Comparison of ENCODE assay signal across 20 cellular contexts in genomic region chr10:122894261-122894944, GRCh38. TPM values are rescaled to one million over a fixed set of nuclear protein-coding genes. Genes with fewer than 3 reads are reported as not detected.
DNase-seq lines count a peak whose midpoint lies in the region; ATAC-seq, FAIRE-seq and TF ChIP-seq lines count a peak whose summit lies in the region.
"Had no signal": no experiment of that assay in that cellular context is flagged by ENCODE, and none has a peak within 500 bp of the region (broad histone marks: within the 10 kb centered on the region; RNA-seq: fewer than 3 reads in every experiment).

No MANE protein-coding gene starts in this region.

- intact Hi-C loops in natural killer cell (cut with micrococcal nuclease): no loop called here
- intact Hi-C loops in GM12878 (cut with micrococcal nuclease; ENCODE audit: unreplicated experiment): no loop called here

- TF ChIP-seq EP300 in GM12878 (IDR thresholded peaks at IDR 0.05; ENCODE audit: borderline replicate concordance in 1 of 2, control insufficient read depth in 1 of 2, low read depth in 2 of 2, low read length in 2 of 2): no peak

- CTCF ChIA-PET in GM12878 (lab: Yijun Ruan, JAX): no interaction called here

- peak overlapping the region; percentile 42; the same call in 1 of the 2 replicates for H3K4me2 ChIP-seq in GM12878 (ENCODE audit: control insufficient read depth, insufficient read depth)
- H3K4me2 ChIP-seq: KMS-11 had no signal

- H3K4me1 Mint-ChIP-seq in natural killer cell treated with Interleukin-12 subunit alpha and Interleukin-12 subunit beta and Interleukin-15 and Interleukin-18, amount 100 ng/mL, for 72 hours (ENCODE audit: low read depth in 2 of 2): peaks cover 4 to 5% of the 10 kb centered on the region in 2 donors
- H3K4me1 Mint-ChIP-seq in natural killer cell (no peaks in the 10 kb centered on the region), mesothelial cell of epicardium (no peaks in the 10 kb centered on the region)

- in situ Hi-C loops in GM12878 (cut with MboI): no loop called here

- H3K9me3 ChIP-seq in GM12878 (replicated peaks; ENCODE audit: control insufficient read depth, insufficient read depth, low read length): no peaks in the 10 kb centered on the region
- H3K9me3 ChIP-seq: MG63 had no signal

- DNase-seq in natural killer cell treated with Interleukin-12 subunit alpha and Interleukin-12 subunit beta and Interleukin-15 and Interleukin-18, amount 100 ng/mL, for 72 hours (ENCODE audit: low spot score): no peak
- DNase-seq in natural killer cell: no peak
- DNase-seq in OCI-M1 (lab: John Stamatoyannopoulos, UW): peak; percentile 91
- no peak for DNase-seq in GM12878 (ENCODE audit: low read depth, low spot score)
- DNase-seq in mesothelial cell of epicardium (ENCODE audit: low spot score in 2 of 2, unreplicated experiment in 2 of 2): no peak
- DNase-seq in T-helper 1 cell: no peak
- no peak for DNase-seq in coronary artery (ENCODE audit: low spot score)
- DNase-seq: AML-193, COR-L47, GM23248, MG63, NCI-H1092 treated with DMSO at 0.1 percent for 48 hours, NCI-H2081 treated with DMSO at 0.1 percent for 48 hours, NCI-H510A, NCI-H774, SHP77 had no signal

- WGBS in GM12878 (ENCODE audit: insufficient coverage, insufficient replicate concordance, low lambda C conversion rate, missing lambda C conversion rate): 98% methylated on average over 5 of the region's 5 CpGs

- no peak overlapping the region for H3K27ac Mint-ChIP-seq in natural killer cell treated with Interleukin-12 subunit alpha and Interleukin-12 subunit beta and Interleukin-15 and Interleukin-18, amount 100 ng/mL, for 72 hours
- H3K27ac Mint-ChIP-seq in natural killer cell (no peak overlapping the region), mesothelial cell of epicardium (no peak overlapping the region)

- TF ChIP-seq RAD21 in GM12878 (IDR thresholded peaks at IDR 0.05; ENCODE audit: insufficient read depth, low read depth, low read length): no peak

- TF ChIP-seq CTCF in natural killer cell (IDR thresholded peaks at IDR 0.05) (no peak), GM12878 (IDR thresholded peaks at IDR 0.05 in 2 of 3, conservative IDR thresholded peaks at IDR 0.05 in 1 of 3; ENCODE audit: control insufficient read depth in 2 of 3, extremely low read depth in 1 of 3, insufficient read depth in 1 of 3, low read depth in 3 of 3, low read length in 3 of 3) (no peak), mesothelial cell of epicardium (IDR thresholded peaks at IDR 0.05; ENCODE audit: unreplicated experiment) (no peak), coronary artery (IDR thresholded peaks at IDR 0.05) (no peak)

- no peaks in the 10 kb centered on the region for H3K9me3 Mint-ChIP-seq in natural killer cell treated with Interleukin-12 subunit alpha and Interleukin-12 subunit beta and Interleukin-15 and Interleukin-18, amount 100 ng/mL, for 72 hours
- H3K9me3 Mint-ChIP-seq in natural killer cell (no peaks in the 10 kb centered on the region), mesothelial cell of epicardium (no peaks in the 10 kb centered on the region)

- H3K9ac ChIP-seq in GM12878 (ENCODE audit: control insufficient read depth, insufficient read depth, low read length): no peak overlapping the region; the same call in 1 of the 2 replicates
- H3K9ac ChIP-seq: GM23248, KMS-11 had no signal

- H3K36me3 ChIP-seq in GM12878 (ENCODE audit: control insufficient read depth in 2 of 2, insufficient read depth in 2 of 2, low read length in 1 of 2): no peaks in the 10 kb centered on the region
- H3K36me3 ChIP-seq: MG63 had no signal

- POLR2A ChIA-PET in GM12878 (lab: Charles Lee): no interaction called here

- no peak for ATAC-seq in natural killer cell treated with Interleukin-12 subunit alpha and Interleukin-12 subunit beta and Interleukin-15 and Interleukin-18, amount 100 ng/mL, for 72 hours
- no peak for ATAC-seq in natural killer cell
- ATAC-seq in GM12878: peak; percentile 51
- ATAC-seq in HG03097 (IDR thresholded peaks at IDR 0.05; ENCODE audit: low FRiP score, unreplicated experiment): no peak

- SMC1A ChIA-PET in GM12878 (lab: Charles Lee; ENCODE audit: uncharacterized antibody, unreplicated experiment): no interaction called here

- no TSS peak for BruUV-seq in GM12878 (replicated peaks; lab: Mats Ljungman, UMichigan)

- H3K4me3 ChIP-seq in GM12878 (0 out of 2 replicates have a peak overlapping the region, but pooled peaks have one; percentile 24), coronary artery (no peak overlapping the region)
- H3K4me3 ChIP-seq: GM23248, MG63 had no signal

- H2AFZ ChIP-seq in GM12878 (ENCODE audit: control insufficient read depth, low read depth, low read length): peak overlapping the region; percentile 56
- H2AFZ ChIP-seq: GM23248 had no signal

- H3K27me3 Mint-ChIP-seq in natural killer cell treated with Interleukin-12 subunit alpha and Interleukin-12 subunit beta and Interleukin-15 and Interleukin-18, amount 100 ng/mL, for 72 hours: peaks cover 5 to 13% of the 10 kb centered on the region in 2 donors
- H3K27me3 Mint-ChIP-seq in natural killer cell (ENCODE audit: low read depth in 2 of 2) (peaks cover 0 to 5% of the 10 kb centered on the region in 2 donors), mesothelial cell of epicardium (ENCODE audit: low read depth) (peaks cover 53% of the 10 kb centered on the region)

- H4K20me1 ChIP-seq in GM12878 (ENCODE audit: control insufficient read depth, insufficient read depth): no peaks in the 10 kb centered on the region

- no peaks in the 10 kb centered on the region for H3K36me3 Mint-ChIP-seq in natural killer cell treated with Interleukin-12 subunit alpha and Interleukin-12 subunit beta and Interleukin-15 and Interleukin-18, amount 100 ng/mL, for 72 hours
- no peaks in the 10 kb centered on the region for H3K36me3 Mint-ChIP-seq in natural killer cell
- H3K36me3 Mint-ChIP-seq in mesothelial cell of epicardium: no peaks in the 10 kb centered on the region
- H3K36me3 Mint-ChIP-seq: CD14-positive monocyte had no signal

- TF ChIP-seq POLR2A in GM12878 (IDR thresholded peaks at IDR 0.05; ENCODE audit: low read depth, low read length): no peak

- H3K4me3 Mint-ChIP-seq in natural killer cell treated with Interleukin-12 subunit alpha and Interleukin-12 subunit beta and Interleukin-15 and Interleukin-18, amount 100 ng/mL, for 72 hours: peak overlapping the region; percentile 26
- H3K4me3 Mint-ChIP-seq in natural killer cell (no peak overlapping the region), mesothelial cell of epicardium (no peak overlapping the region)

- RAD21 ChIA-PET in GM12878 (lab: Charles Lee; ENCODE audit: unreplicated experiment): interaction anchor here (0.6 kb wide), 1 partner anchor 614 kb away, joined by 5 read pairs; no protein-coding TSS in a partner anchor

- H3K27me3 ChIP-seq in GM12878 (replicated peaks in 1 of 2; ENCODE audit: control insufficient read depth in 2 of 2, insufficient read depth in 2 of 2, low read length in 1 of 2): no peaks in the 10 kb centered on the region
- H3K27me3 ChIP-seq: MG63 had no signal

- no peaks in the 10 kb centered on the region for H3K79me2 ChIP-seq in GM12878 (ENCODE audit: control insufficient read depth, insufficient read depth, low read length)

- H3K27ac ChIP-seq in GM12878 (ENCODE audit: control insufficient read depth, insufficient read depth): no peak overlapping the region
- no peak overlapping the region for H3K27ac ChIP-seq in coronary artery
- H3K27ac ChIP-seq: GM23248, KMS-11 had no signal

- no peaks in the 10 kb centered on the region for H3K4me1 ChIP-seq in GM12878 (ENCODE audit: control insufficient read depth, insufficient read depth, low read length)

- no peak for FAIRE-seq in GM12878 (lab: Jason Lieb, UNC)
- FAIRE-seq: RCC 7860 had no signal

RNA-seq across cellular contexts. Expression of gene FAM24B, which starts 15.0 kb away (rescaled TPM):
- total RNA-seq in natural killer cell treated with Interleukin-12 subunit alpha and Interleukin-12 subunit beta and Interleukin-15 and Interleukin-18, amount 100 ng/mL, for 72 hours: 10 to 100 TPM in 1 of 2 donors, 1 to 10 TPM in 1; 3.0 to 19.7 TPM
- total RNA-seq in natural killer cell: 10 to 100 TPM in 1 of 3 donors, 1 to 10 TPM in 2; 6.1 to 12.6 (median 8.5) TPM
- total RNA-seq in GM12878 (2013; cell fraction: nucleolus; rRNA removed): 18.6 and 20.7 TPM in 2 replicates
- total RNA-seq in GM12878 (2014; rRNA removed): 7.2 and 8.6 TPM in 2 replicates
- 6.1 and 6.2 TPM in 2 replicates for total RNA-seq in GM12878 (2014; rRNA removed; fragmentation: Illumina TruSeq; extraction: Trizol)
- total RNA-seq in GM12878 (2021): 4.6 and 6.8 TPM in 2 replicates
- polyA plus RNA-seq in GM12878 (2011; ENCODE audit: low read depth): 13.3 TPM
- 7.9 and 8.5 TPM in 2 replicates for polyA plus RNA-seq in GM12878 (2011; rRNA removed)
- 5.0 and 7.7 TPM in 2 replicates for polyA plus RNA-seq in GM12878 (2011; cell fraction: cytosol; rRNA removed)
- 14.0 and 15.8 TPM in 2 replicates for polyA plus RNA-seq in GM12878 (2011; cell fraction: nucleus; rRNA removed)
- polyA plus RNA-seq in GM12878 (2012): 9.2 and 9.5 TPM in 2 replicates
- polyA plus RNA-seq in GM12878 (2014; fragmentation: Illumina TruSeq; extraction: Trizol): 4.3 and 7.3 TPM in 2 replicates
- 10 to 100 TPM; 13.3 to 15.3 TPM for polyA plus RNA-seq in GM12878 (2014; fragmentation: Nextera tagmentation; extraction: Ambion mirVana)
- 11.6 and 12.3 TPM in 2 replicates for polyA plus RNA-seq in GM12878 (2014; rRNA removed)
- polyA plus RNA-seq in GM12878 (2016; fragmentation: Nextera tagmentation; extraction: Ambion mirVana): 1 to 10 TPM; 4.8 to 6.6 TPM
- polyA minus RNA-seq in GM12878 (2011; rRNA and poly(A)+ RNA removed): 1.2 and 3.7 TPM in 2 replicates
- polyA minus RNA-seq in GM12878 (2011; cell fraction: cytosol; rRNA and poly(A)+ RNA removed): 5.4 TPM in 1 of 2 replicates, not detected in the other
- polyA minus RNA-seq in GM12878 (2011; cell fraction: nucleus; rRNA and poly(A)+ RNA removed): 3.9 and 6.9 TPM in 2 replicates
- total RNA-seq in mesothelial cell of epicardium: not detected in 3 replicates

RNA-seq across cellular contexts. Expression of gene FAM24A, which starts 16.0 kb away (rescaled TPM):
- not detected for total RNA-seq in natural killer cell treated with Interleukin-12 subunit alpha and Interleukin-12 subunit beta and Interleukin-15 and Interleukin-18, amount 100 ng/mL, for 72 hours
- not detected for total RNA-seq in natural killer cell
- total RNA-seq in GM12878 (2013; cell fraction: nucleolus; rRNA removed): not detected in 2 replicates
- not detected in 2 replicates for total RNA-seq in GM12878 (2014; rRNA removed)
- total RNA-seq in GM12878 (2014; rRNA removed; fragmentation: Illumina TruSeq; extraction: Trizol): not detected in 2 replicates
- not detected in 2 replicates for total RNA-seq in GM12878 (2021)
- polyA plus RNA-seq in GM12878 (2011; ENCODE audit: low read depth): not detected
- polyA plus RNA-seq in GM12878 (2011; rRNA removed): not detected in 2 replicates
- polyA plus RNA-seq in GM12878 (2011; cell fraction: cytosol; rRNA removed): not detected in 2 replicates
- polyA plus RNA-seq in GM12878 (2011; cell fraction: nucleus; rRNA removed): not detected in 2 replicates
- not detected in 2 replicates for polyA plus RNA-seq in GM12878 (2012)
- not detected in 2 replicates for polyA plus RNA-seq in GM12878 (2014; fragmentation: Illumina TruSeq; extraction: Trizol)
- not detected for polyA plus RNA-seq in GM12878 (2014; fragmentation: Nextera tagmentation; extraction: Ambion mirVana)
- polyA plus RNA-seq in GM12878 (2014; rRNA removed): not detected in 2 replicates
- polyA plus RNA-seq in GM12878 (2016; fragmentation: Nextera tagmentation; extraction: Ambion mirVana): not detected
- polyA minus RNA-seq in GM12878 (2011; rRNA and poly(A)+ RNA removed): not detected in 2 replicates
- polyA minus RNA-seq in GM12878 (2011; cell fraction: cytosol; rRNA and poly(A)+ RNA removed): not detected in 2 replicates
- polyA minus RNA-seq in GM12878 (2011; cell fraction: nucleus; rRNA and poly(A)+ RNA removed): not detected in 2 replicates
- not detected in 3 replicates for total RNA-seq in mesothelial cell of epicardium
- total RNA-seq: GM23248 had no signal
- polyA plus RNA-seq: CD14-positive monocyte, GM23248 had no signal

RNA-seq across cellular contexts. Expression of gene CUZD1, which starts 48.7 kb away (rescaled TPM):
- 1 to 10 TPM; 1.1 to 3.9 TPM for total RNA-seq in natural killer cell treated with Interleukin-12 subunit alpha and Interleukin-12 subunit beta and Interleukin-15 and Interleukin-18, amount 100 ng/mL, for 72 hours
- total RNA-seq in natural killer cell (under 1 TPM; 0.61 to 0.78 (median 0.63) TPM), GM12878 (2014; rRNA removed) (1.6 and 1.9 TPM in 2 replicates), GM12878 (2014; rRNA removed; fragmentation: Illumina TruSeq; extraction: Trizol) (1.2 and 1.4 TPM in 2 replicates), GM12878 (2021) (1.3 and 1.7 TPM in 2 replicates), mesothelial cell of epicardium (not detected in 3 replicates)
- total RNA-seq in GM12878 (2013; cell fraction: nucleolus; rRNA removed): 3.6 and 4.0 TPM in 2 replicates
- 0.34 TPM for polyA plus RNA-seq in GM12878 (2011; ENCODE audit: low read depth)
- polyA plus RNA-seq in GM12878 (2011; rRNA removed) (2.3 and 2.5 TPM in 2 replicates), GM12878 (2014; fragmentation: Illumina TruSeq; extraction: Trizol) (1.8 and 1.9 TPM in 2 replicates), GM12878 (2014; fragmentation: Nextera tagmentation; extraction: Ambion mirVana) (under 1 TPM; 0.66 to 0.68 TPM), GM12878 (2014; rRNA removed) (1.5 TPM in 2 replicates), GM12878 (2016; fragmentation: Nextera tagmentation; extraction: Ambion mirVana) (under 1 TPM; 0.67 to 0.78 TPM)
- polyA plus RNA-seq in GM12878 (2011; cell fraction: cytosol; rRNA removed): 1.2 and 1.4 TPM in 2 replicates
- 6.2 and 6.7 TPM in 2 replicates for polyA plus RNA-seq in GM12878 (2011; cell fraction: nucleus; rRNA removed)
- polyA plus RNA-seq in GM12878 (2012): 0.49 and 0.88 TPM in 2 replicates
- 1.3 and 1.8 TPM in 2 replicates for polyA minus RNA-seq in GM12878 (2011; rRNA and poly(A)+ RNA removed)
- polyA minus RNA-seq in GM12878 (2011; cell fraction: cytosol; rRNA and poly(A)+ RNA removed): not detected in 2 replicates
- 2.4 and 2.9 TPM in 2 replicates for polyA minus RNA-seq in GM12878 (2011; cell fraction: nucleus; rRNA and poly(A)+ RNA removed)

RNA-seq across cellular contexts. Expression of gene C10orf88, which starts 59.6 kb away (rescaled TPM):
- 10 to 100 TPM; 12.7 to 16.0 TPM for total RNA-seq in natural killer cell treated with Interleukin-12 subunit alpha and Interleukin-12 subunit beta and Interleukin-15 and Interleukin-18, amount 100 ng/mL, for 72 hours
- total RNA-seq in natural killer cell (1 to 10 TPM; 6.1 to 8.5 (median 7.2) TPM), GM12878 (2014; rRNA removed) (7.9 and 9.9 TPM in 2 replicates), GM12878 (2014; rRNA removed; fragmentation: Illumina TruSeq; extraction: Trizol) (9.1 and 10.7 TPM in 2 replicates), GM12878 (2021) (6.8 and 10.9 TPM in 2 replicates), mesothelial cell of epicardium (12.6 to 15.7 TPM (median 13.5 TPM) in 3 replicates)
- total RNA-seq in GM12878 (2013; cell fraction: nucleolus; rRNA removed): 14.8 and 15.5 TPM in 2 replicates
- polyA plus RNA-seq in GM12878 (2011; ENCODE audit: low read depth): 2.0 TPM
- polyA plus RNA-seq in GM12878 (2011; rRNA removed) (9.1 and 12.3 TPM in 2 replicates), GM12878 (2014; fragmentation: Illumina TruSeq; extraction: Trizol) (11.3 and 12.5 TPM in 2 replicates), GM12878 (2014; fragmentation: Nextera tagmentation; extraction: Ambion mirVana) (1 to 10 TPM; 4.7 to 4.8 TPM), GM12878 (2014; rRNA removed) (7.5 and 7.7 TPM in 2 replicates), GM12878 (2016; fragmentation: Nextera tagmentation; extraction: Ambion mirVana) (10 to 100 TPM; 10.2 to 12.0 TPM)
- polyA plus RNA-seq in GM12878 (2011; cell fraction: cytosol; rRNA removed): 2.6 and 2.9 TPM in 2 replicates
- 4.3 and 5.7 TPM in 2 replicates for polyA plus RNA-seq in GM12878 (2011; cell fraction: nucleus; rRNA removed)
- polyA plus RNA-seq in GM12878 (2012): 4.1 and 5.9 TPM in 2 replicates
- polyA minus RNA-seq in GM12878 (2011; rRNA and poly(A)+ RNA removed): 5.4 and 14.4 TPM in 2 replicates
- 2.5 and 2.7 TPM in 2 replicates for polyA minus RNA-seq in GM12878 (2011; cell fraction: cytosol; rRNA and poly(A)+ RNA removed)
- polyA minus RNA-seq in GM12878 (2011; cell fraction: nucleus; rRNA and poly(A)+ RNA removed): 3.1 and 5.5 TPM in 2 replicates
